In genomic region chr2:235291464-235291863, GRCh38 we compare ENCODE assay signal across 29 cellular contexts.
DNase-seq lines count a peak whose midpoint lies in the region; ATAC-seq, FAIRE-seq and TF ChIP-seq lines count a peak whose summit lies in the region.
"Had no signal": no experiment of that assay in that cellular context is flagged by ENCODE, and none has a peak within 500 bp of the region (broad histone marks: within the 10 kb centered on the region; RNA-seq: fewer than 3 reads in every experiment).

No MANE protein-coding gene starts in this region.

- no peak for TF ChIP-seq RAD21 in A549 (conservative IDR thresholded peaks at IDR 0.05 in 1 of 2, IDR thresholded peaks at IDR 0.05 in 1 of 2)

- 34% methylated on average over 4 of the region's 4 CpGs for WGBS in A549 (ENCODE audit: missing lambda C conversion rate)
- 42 to 58% methylated on average over 4 of the region's 4 CpGs for WGBS in pancreas, 2 donors

- H3K27ac Mint-ChIP-seq in stimulated activated memory B cell treated with anti-CD40 and anti-IgM and Interleukin-4, amounts not matched to agents 10 μg/mL and 1 μg/mL and 100 μg/mL, for 72 hours = no peak overlapping the region
- H3K27ac Mint-ChIP-seq: CD4-positive, CD25-positive, alpha-beta regulatory T cell had no signal

- POLR2A ChIA-PET in A549 (lab: Yijun Ruan, JAX) = no interaction called here

- no peak for TF ChIP-seq EP300 in A549 (IDR thresholded peaks at IDR 0.05)

- intact Hi-C loops in pancreas (cut with DNase I) = no loop called here

- H3K4me3 ChIP-seq in A549 = no peak overlapping the region
- H3K4me3 ChIP-seq in pancreas = no peak overlapping the region
- H3K4me3 ChIP-seq: BLaER1 had no signal

- peak in 1 of 2 experiments; percentile 26 for DNase-seq in A549 (ENCODE audit: low read depth in 1 of 2, low spot score in 1 of 2)
- peak; percentile 18 for DNase-seq in NCI-H460 (ENCODE audit: extremely low read depth, low read depth)
- DNase-seq in SW480 (ENCODE audit: low spot score) = peak; percentile 5
- no peak for DNase-seq in pancreas
- no peak for DNase-seq in HPDE6-E6E7 (ENCODE audit: extremely low spot score)
- no peak for DNase-seq in NCI-H226
- DNase-seq: 8988T; CD4-positive, CD25-positive, alpha-beta regulatory T cell; GOT3; HCEC 1CT; Karpas-422; MV-4-11; NCI-H1105; NCI-H1436 treated with DMSO at 0.1 percent for 48 hours; NCI-H187 treated with DMSO at 0.1 percent for 48 hours; NCI-H2171 treated with DMSO at 0.1 percent for 48 hours; NCI-H524 treated with DMSO at 0.1 percent for 48 hours; NCI-H774; NK-92 treated with Interleukin-12 subunit alpha and Interleukin-12 subunit beta, amount 100 ng/mL, for 24 hours; SHP77 treated with DMSO at 0.1 percent for 48 hours; SK-N-SH; SW 1271 had no signal

- H3K27me3 Mint-ChIP-seq in stimulated activated memory B cell treated with anti-CD40 and anti-IgM and Interleukin-4, amounts not matched to agents 10 μg/mL and 1 μg/mL and 100 μg/mL, for 72 hours = peaks cover 33% of the 10 kb centered on the region

- H3K27me3 ChIP-seq in pancreas = no peaks in the 10 kb centered on the region
- H3K27me3 ChIP-seq: BLaER1 had no signal

- peak in 1 of 2 experiments; percentile 33; a peak in 1 of 6 replicates for ATAC-seq in A549
- ATAC-seq in pancreas = no peak
- no peak for ATAC-seq in stimulated activated memory B cell treated with anti-CD40 and anti-IgM and Interleukin-4, amounts not matched to agents 10 μg/mL and 1 μg/mL and 100 μg/mL, for 72 hours
- no peak for ATAC-seq in HG02798 (IDR thresholded peaks at IDR 0.05; ENCODE audit: poor library complexity, unreplicated experiment)

- TF ChIP-seq POLR2A in A549 (IDR thresholded peaks at IDR 0.05; ENCODE audit: low read length) = no peak

- no peaks in the 10 kb centered on the region for H3K9me3 Mint-ChIP-seq in stimulated activated memory B cell treated with anti-CD40 and anti-IgM and Interleukin-4, amounts not matched to agents 10 μg/mL and 1 μg/mL and 100 μg/mL, for 72 hours

- FAIRE-seq in A549 (lab: Jason Lieb, UNC) = no peak
- peak; percentile 37 for FAIRE-seq in pancreas (lab: Jason Lieb, UNC)
- FAIRE-seq: D721Med, GM18507 had no signal

- peak overlapping the region in 1 of 2 experiments; percentile 12; a peak in 1 of 6 replicates for H3K27ac ChIP-seq in A549
- no peak overlapping the region for H3K27ac ChIP-seq in pancreas
- H3K27ac ChIP-seq: BLaER1, HL-60, RWPE1 had no signal

- H3K9me3 ChIP-seq in A549 (no peaks in the 10 kb centered on the region), pancreas (no peaks in the 10 kb centered on the region)
- H3K9me3 ChIP-seq: BLaER1, SK-N-SH had no signal

- peak overlapping the region; percentile 36; the same call in 2 of the 3 replicates for H3K4me2 ChIP-seq in A549
- H3K4me2 ChIP-seq: BLaER1, SK-N-SH had no signal

- H3K4me1 ChIP-seq in A549 (peaks cover 9% of the 10 kb centered on the region; the same call in 1 of the 3 replicates), pancreas (no peaks in the 10 kb centered on the region)

- H3K36me3 Mint-ChIP-seq in stimulated activated memory B cell treated with anti-CD40 and anti-IgM and Interleukin-4, amounts not matched to agents 10 μg/mL and 1 μg/mL and 100 μg/mL, for 72 hours = no peaks in the 10 kb centered on the region
- H3K36me3 Mint-ChIP-seq: CD4-positive, CD25-positive, alpha-beta regulatory T cell had no signal

- TF ChIP-seq CTCF in A549 (IDR thresholded peaks at IDR 0.05) = no peak
- TF ChIP-seq CTCF in pancreas (IDR thresholded peaks at IDR 0.05) = no peak

- CTCF ChIA-PET in A549 (lab: Yijun Ruan, JAX) = no interaction called here

- no peaks in the 10 kb centered on the region for H3K36me3 ChIP-seq in pancreas
- H3K36me3 ChIP-seq: BLaER1 had no signal

- H3K4me3 Mint-ChIP-seq in stimulated activated memory B cell treated with anti-CD40 and anti-IgM and Interleukin-4, amounts not matched to agents 10 μg/mL and 1 μg/mL and 100 μg/mL, for 72 hours = no peak overlapping the region
- H3K4me3 Mint-ChIP-seq: CD4-positive, CD25-positive, alpha-beta regulatory T cell had no signal

- no peaks in the 10 kb centered on the region for H3K4me1 Mint-ChIP-seq in stimulated activated memory B cell treated with anti-CD40 and anti-IgM and Interleukin-4, amounts not matched to agents 10 μg/mL and 1 μg/mL and 100 μg/mL, for 72 hours
- H3K4me1 Mint-ChIP-seq: CD4-positive, CD25-positive, alpha-beta regulatory T cell had no signal

TF ChIP-seq in A549, 52 proteins besides CTCF, POLR2A, EP300 and RAD21:
- TF ChIP-seq ZC3H11A (IDR thresholded peaks at IDR 0.05) = no peak
- TF ChIP-seq REST (IDR thresholded peaks at IDR 0.05) = no peak
- no peak for TF ChIP-seq RFX5 (IDR thresholded peaks at IDR 0.05)
- no peak for TF ChIP-seq PHF8 (IDR thresholded peaks at IDR 0.05; ENCODE audit: borderline replicate concordance, low read depth)
- no peak for TF ChIP-seq PBX3 (IDR thresholded peaks at IDR 0.05)
- no peak for TF ChIP-seq TP53 (CRISPR knock-in tag; IDR thresholded peaks at IDR 0.05)

Comparison
In these comparisons a context has a peak if more than half of its experiments do, and no peak if none do; other contexts are left out.
1. DNase-seq: peak in NCI-H460 (single experiment) and SW480 (single experiment); none in pancreas (0 of 6), HPDE6-E6E7 (single experiment) and NCI-H226 (single experiment).